Comparison of ENCODE assay signal across 1 cellular context in genomic region chr14:77799863-77800730, GRCh38.
TF ChIP-seq lines count a peak whose summit lies in the region.

Gene ADCK1, plus strand, starts transcription at chr14:77800109. Its CDS starts 18,870 bp downstream, at chr14:77818979.

TF ChIP-seq in K562, 482 proteins besides CTCF, POLR2A, EP300 and RAD21 (continued from another document and continues in another):
- TF ChIP-seq BDP1 (IDR thresholded peaks at IDR 0.05; ENCODE audit: insufficient read depth, insufficient read length) (no peak), ZNF212 (CRISPR knock-in tag; IDR thresholded peaks at IDR 0.05) (no peak), ZNF280A (IDR thresholded peaks at IDR 0.05; ENCODE audit: low read depth, partially characterized antibody) (no peak), NELFE (IDR thresholded peaks at IDR 0.05; ENCODE audit: insufficient read depth, insufficient read length) (no peak), ATF1 (CRISPR knock-in tag; IDR thresholded peaks at IDR 0.05) (no peak), ATF1 (tag; IDR thresholded peaks at IDR 0.05) (peak; percentile 83), ZBTB40 (IDR thresholded peaks at IDR 0.05) (peak; percentile 74), ZBTB40 (CRISPR knock-in tag; IDR thresholded peaks at IDR 0.05) (no peak), EWSR1 (IDR thresholded peaks at IDR 0.05; ENCODE audit: borderline replicate concordance, low read depth, partially characterized antibody) (no peak), ERF (CRISPR knock-in tag; IDR thresholded peaks at IDR 0.05) (no peak), FIP1L1 (IDR thresholded peaks at IDR 0.05; ENCODE audit: low read depth, low read length, poor library complexity, severe bottlenecking) (peak; percentile 47), HNRNPLL (IDR thresholded peaks at IDR 0.05; ENCODE audit: low read depth, low read length, poor library complexity, severe bottlenecking) (no peak), ZNF79 (CRISPR knock-in tag; IDR thresholded peaks at IDR 0.05; ENCODE audit: low read depth) (no peak), JUND (IDR thresholded peaks at IDR 0.05; ENCODE audit: borderline replicate concordance, low read depth, low read length) (0 out of 2 replicates have a peak, but pooled peaks have one; percentile 18), JUND (tag; IDR thresholded peaks at IDR 0.05; ENCODE audit: borderline replicate concordance, low read depth, low read length) (0 out of 3 replicates have a peak, but pooled peaks have one; percentile 48), CHCHD3 (CRISPR knock-in tag; IDR thresholded peaks at IDR 0.05) (no peak), POLR2B (IDR thresholded peaks at IDR 0.05; ENCODE audit: low read depth, partially characterized antibody) (peak; percentile 59), HMGN3 (IDR thresholded peaks at IDR 0.05; ENCODE audit: borderline replicate concordance, extremely low read depth, insufficient read length, low read depth, low read length) (peak; percentile 70), MYC (IDR thresholded peaks at IDR 0.05; ENCODE audit: low read depth, low read length) (peak; percentile 92), MYC (CRISPR knock-in tag; IDR thresholded peaks at IDR 0.05; ENCODE audit: borderline replicate concordance, low read depth) (0 out of 2 replicates have a peak, but pooled peaks have one; percentile 50), CSDE1 (IDR thresholded peaks at IDR 0.05) (no peak), MXD1 (CRISPR knock-in tag; IDR thresholded peaks at IDR 0.05; ENCODE audit: borderline replicate concordance, poor library complexity, severe bottlenecking) (peak; percentile 69), ZNF134 (CRISPR knock-in tag; conservative IDR thresholded peaks at IDR 0.05) (no peak), DMBX1 (CRISPR knock-in tag; IDR thresholded peaks at IDR 0.05; ENCODE audit: borderline replicate concordance) (no peak), ZNF224 (CRISPR knock-in tag; IDR thresholded peaks at IDR 0.05) (no peak), KLF1 (tag; IDR thresholded peaks at IDR 0.05) (no peak), ELF2 (CRISPR knock-in tag; IDR thresholded peaks at IDR 0.05) (peak; percentile 75; the same call in 1 of the 2 replicates), POLR3A (IDR thresholded peaks at IDR 0.05; ENCODE audit: borderline replicate concordance, extremely low read depth, insufficient read depth, insufficient read length) (no peak), BCL6 (CRISPR knock-in tag; IDR thresholded peaks at IDR 0.05) (no peak), FUS (optimal IDR thresholded peaks at IDR 0.05; ENCODE audit: low read depth, low read length) (no peak), HSF4 (CRISPR knock-in tag; IDR thresholded peaks at IDR 0.05; ENCODE audit: borderline replicate concordance) (no peak), BCLAF1 (IDR thresholded peaks at IDR 0.05; ENCODE audit: borderline replicate concordance in 1 of 2, control insufficient read depth in 1 of 2, low read depth in 2 of 2, low read length in 1 of 2) (no peak), SMC3 (conservative IDR thresholded peaks at IDR 0.05; ENCODE audit: insufficient read depth, low read depth, low read length) (no peak), NR0B1 (IDR thresholded peaks at IDR 0.05; ENCODE audit: partially characterized antibody) (no peak), ASH1L (IDR thresholded peaks at IDR 0.05; ENCODE audit: borderline replicate concordance, low read depth, partially characterized antibody) (no peak), ZNF12 (CRISPR knock-in tag; IDR thresholded peaks at IDR 0.05) (peak; percentile 75), EZH2 (IDR thresholded peaks at IDR 0.05; ENCODE audit: borderline replicate concordance, low read depth, low read length) (no peak), NCOA2 (IDR thresholded peaks at IDR 0.05; ENCODE audit: partially characterized antibody in 2 of 2) (no peak), ZNF354B (CRISPR knock-in tag; IDR thresholded peaks at IDR 0.05) (no peak), KDM2B (CRISPR knock-in tag; IDR thresholded peaks at IDR 0.05) (no peak), GMEB1 (CRISPR knock-in tag; IDR thresholded peaks at IDR 0.05) (peak; percentile 29; the same call in 1 of the 2 replicates), UBTF (IDR thresholded peaks at IDR 0.05; ENCODE audit: borderline replicate concordance in 1 of 2, low read depth in 2 of 2, low read length in 2 of 2) (0 out of 4 replicates have a peak, but pooled peaks of 1 of the 2 experiments have one; percentile 47)
